20 cellular contexts compared by ENCODE assay signal in genomic region chr7:95002726-95003125, GRCh38.
"Had no signal": no experiment of that assay in that cellular context is flagged by ENCODE, and none has a peak within 500 bp of the region (broad histone marks: within the 10 kb centered on the region; RNA-seq: fewer than 3 reads in every experiment).

No MANE protein-coding gene starts in this region.

- H3K27me3 ChIP-seq: foreskin keratinocyte, right atrium auricular region, tibial artery, uterus had no signal

- H3K36me3 ChIP-seq: prostate gland, right atrium auricular region, tibial artery, uterus had no signal

- H3K27ac ChIP-seq: foreskin keratinocyte, prostate gland, right atrium auricular region, tibial artery, uterus had no signal

- ATAC-seq: activated CD8-positive, alpha-beta memory T cell treated with anti-CD3 and anti-CD28 coated beads, Interleukin-2, amount 10 ng/mL, durations not matched to agents 7 days and 5 days; foreskin keratinocyte; left lobe of liver; WTC11 had no signal

- DNase-seq: activated CD4-positive, alpha-beta memory T cell treated with anti-CD3 and anti-CD28 coated beads, Interleukin-2, amount 10 ng/mL, durations not matched to agents 7 days and 5 days; activated CD4-positive, alpha-beta T cell treated with anti-CD3 and anti-CD28 coated beads for 4 hours; activated CD8-positive, alpha-beta memory T cell treated with anti-CD3 and anti-CD28 coated beads, Interleukin-2, amount 10 ng/mL, durations not matched to agents 7 days and 5 days; activated naive CD8-positive, alpha-beta T cell treated with anti-CD3 and anti-CD28 coated beads for 36 hours; caudate nucleus; endodermal cell; foreskin keratinocyte; hippocampal formation; islet precursor cell; naive B cell; stimulated activated CD4-positive, alpha-beta T cell treated with anti-CD3 and anti-CD28 coated beads, Interleukin-2, amount 100 ng/mL, for 24 hours; stimulated activated naive CD4-positive, alpha-beta T cell treated with Interleukin-2 at 50 U/mL for 16 hours; tibial artery; uterus had no signal

- H3K9me3 ChIP-seq: prostate gland, right atrium auricular region, tibial artery, uterus had no signal

- H3K4me1 ChIP-seq: foreskin keratinocyte, prostate gland, right atrium auricular region, uterus had no signal

- H3K4me3 ChIP-seq: prostate gland, right atrium auricular region, tibial artery, uterus had no signal

- FAIRE-seq: colon, TTC549 had no signal
